In the genomic region with DNA sequence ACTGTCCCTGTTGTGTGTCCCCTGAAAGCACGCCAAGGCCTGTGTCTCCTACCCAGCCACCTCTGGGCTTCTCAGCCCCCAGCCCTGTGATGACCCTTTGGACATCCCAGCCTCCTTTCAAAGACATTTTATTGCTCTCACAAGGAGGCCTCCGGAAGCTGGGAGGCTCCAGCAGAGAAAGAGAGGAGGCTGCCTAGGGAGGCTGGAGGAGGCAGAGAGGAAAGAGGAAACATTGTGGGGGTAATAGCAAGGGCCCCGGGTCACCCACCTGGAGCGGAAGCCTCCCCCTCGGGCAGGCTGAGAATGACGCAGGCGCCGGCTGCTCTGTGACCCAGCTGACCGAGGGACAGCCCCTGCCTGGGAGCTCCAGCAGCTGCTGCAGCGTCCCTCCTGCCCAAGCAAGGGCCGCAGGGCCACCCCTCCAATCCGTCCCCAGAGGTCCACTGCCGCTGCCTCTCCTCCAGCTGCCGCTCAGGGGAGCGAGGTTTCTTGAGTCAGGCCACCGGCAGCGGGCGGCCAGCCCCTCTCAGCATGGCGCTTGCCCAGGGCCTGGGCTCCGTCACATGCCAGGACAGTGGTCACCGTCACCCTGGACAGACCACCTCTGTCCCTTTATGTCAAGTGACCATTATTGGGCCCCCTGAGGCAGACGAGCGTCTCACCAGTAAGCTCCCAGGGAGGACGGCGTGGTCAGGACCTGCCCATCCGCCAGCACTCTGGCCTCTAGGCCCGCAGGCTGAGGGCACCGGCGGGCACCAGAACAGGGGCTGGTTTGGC, we compare ENCODE assay signal across 9 cellular contexts. TPM values are rescaled to one million over a fixed set of nuclear protein-coding genes. Genes with fewer than 3 reads are reported as not detected.
DNase-seq lines count a peak whose midpoint lies in the region; ATAC-seq and TF ChIP-seq lines count a peak whose summit lies in the region.
"Had no signal": no experiment of that assay in that cellular context is flagged by ENCODE, and none has a peak within 500 bp of the region (broad histone marks: within the 10 kb centered on the region; RNA-seq: fewer than 3 reads in every experiment).

No MANE protein-coding gene starts in this region.

- H3K27me3 ChIP-seq in transverse colon: peaks cover 29% of the 10 kb centered on the region
- H3K27me3 ChIP-seq in tibial artery: peaks cover 0 to 7% of the 10 kb centered on the region in 2 donors

- intact Hi-C loops in activated naive CD4-positive, alpha-beta T cell treated with anti-CD3 and anti-CD28 coated beads for 36 hours (cut with micrococcal nuclease): loop anchor here (5.0 to 10.0 kb wide), 3 partner anchors 86 to 448 kb away; a partner anchor contains a TSS
- intact Hi-C loops in activated T-helper 2 cell treated with anti-CD3 and anti-CD28 coated beads, Interferon-gamma antibody, Interleukin-2, Interleukin-4, amounts not matched to agents 10 μg/mL and 5 μg/mL and 100 μg/mL, durations not matched to agents 14 hours and 24 hours and 36 hours (cut with micrococcal nuclease): loop anchor here (5.0 kb wide), 2 partner anchors 81 to 96 kb away; no protein-coding TSS in a partner anchor
- intact Hi-C loops in transverse colon (cut with DNase I; ENCODE audit: low total_unique reads): loop anchor here (2.0 to 5.0 kb wide), 3 partner anchors 88 to 231 kb away; a partner anchor contains a TSS
- intact Hi-C loops in tibial artery (cut with DNase I; ENCODE audit: low total_unique reads): loop anchor here (5.0 kb wide), 3 partner anchors 91 to 231 kb away; no protein-coding TSS in a partner anchor

- TF ChIP-seq CTCF in transverse colon (IDR thresholded peaks at IDR 0.05) (no peak), tibial artery (IDR thresholded peaks at IDR 0.05) (no peak)

- 44 to 49% methylated on average over 5 to 27 of the region's 29 CpGs for WGBS in transverse colon (ENCODE audit: low coverage in 1 of 2), 2 donors

- DNase-seq in activated naive CD4-positive, alpha-beta T cell treated with anti-CD3 and anti-CD28 coated beads for 36 hours: peak; percentile 59
- DNase-seq in activated naive CD4-positive, alpha-beta T cell treated with anti-CD3 and anti-CD28 coated beads, Interleukin-2, amount 50 U/mL, for 72 hours (ENCODE audit: low spot score in 2 of 2): no peak
- DNase-seq in activated T-helper 2 cell treated with anti-CD3 and anti-CD28 coated beads, Interferon-gamma antibody, Interleukin-2, Interleukin-4, amounts not matched to agents 10 μg/mL and 5 μg/mL and 100 μg/mL, durations not matched to agents 14 hours and 24 hours and 36 hours (ENCODE audit: low spot score): no peak
- peak; percentile 46 to 80 for DNase-seq in lung microvascular endothelial cell (ENCODE audit: low read depth in 2 of 2)
- DNase-seq in transverse colon: peak; percentile 43
- no peak for DNase-seq in 8988T
- DNase-seq in tibial artery: no peak

- H3K36me3 ChIP-seq in transverse colon: no peaks in the 10 kb centered on the region
- no peaks in the 10 kb centered on the region for H3K36me3 ChIP-seq in tibial artery
- H3K36me3 ChIP-seq: HAP-1 had no signal

- ATAC-seq in activated naive CD4-positive, alpha-beta T cell treated with anti-CD3 and anti-CD28 coated beads, Interleukin-2, amount 50 U/mL, for 72 hours: no peak
- ATAC-seq in HG02678 (IDR thresholded peaks at IDR 0.05; ENCODE audit: unreplicated experiment): no peak

- CTCF ChIA-PET in activated naive CD4-positive, alpha-beta T cell treated with anti-CD3 and anti-CD28 coated beads for 36 hours (lab: Charles Lee): interaction anchor here (0.6 to 1.9 kb wide), 7 partner anchors 10 to 223 kb away, joined by 3 to 15 read pairs (median 4); no protein-coding TSS in a partner anchor

- H3K36me3 Mint-ChIP-seq in activated naive CD4-positive, alpha-beta T cell treated with anti-CD3 and anti-CD28 coated beads for 36 hours (ENCODE audit: low read depth): no peaks in the 10 kb centered on the region
- no peaks in the 10 kb centered on the region for H3K36me3 Mint-ChIP-seq in activated naive CD4-positive, alpha-beta T cell treated with anti-CD3 and anti-CD28 coated beads, Interleukin-2, amount 50 U/mL, for 72 hours
- no peaks in the 10 kb centered on the region for H3K36me3 Mint-ChIP-seq in activated T-helper 2 cell treated with anti-CD3 and anti-CD28 coated beads, Interferon-gamma antibody, Interleukin-2, Interleukin-4, amounts not matched to agents 10 μg/mL and 5 μg/mL and 100 μg/mL, durations not matched to agents 14 hours and 24 hours and 36 hours (ENCODE audit: low read depth)

- H3K9me3 ChIP-seq in transverse colon (no peaks in the 10 kb centered on the region), tibial artery (no peaks in the 10 kb centered on the region)
- H3K9me3 ChIP-seq: HAP-1 had no signal

- H3K27ac ChIP-seq in transverse colon (no peak overlapping the region), tibial artery (no peak overlapping the region)

- TF ChIP-seq EP300 in transverse colon (IDR thresholded peaks at IDR 0.05; ENCODE audit: low read depth): no peak

- in situ Hi-C loops in transverse colon (cut with MboI; ENCODE audit: low pct_ligation_motif_present in 1 of 4, low pct_unique_long_range_greater_than_20kb in 1 of 4, low sequenced_read_pairs in 3 of 4): loop anchor here in 3 of 4 donors (25.0 kb wide), 3 partner anchors 96 to 221 kb away; a partner anchor contains a TSS

- no peak overlapping the region for H3K4me3 Mint-ChIP-seq in activated naive CD4-positive, alpha-beta T cell treated with anti-CD3 and anti-CD28 coated beads for 36 hours
- H3K4me3 Mint-ChIP-seq in activated T-helper 2 cell treated with anti-CD3 and anti-CD28 coated beads, Interferon-gamma antibody, Interleukin-2, Interleukin-4, amounts not matched to agents 10 μg/mL and 5 μg/mL and 100 μg/mL, durations not matched to agents 14 hours and 24 hours and 36 hours (ENCODE audit: low read depth): peak overlapping the region; percentile 13

- TF ChIP-seq POLR2A in transverse colon (IDR thresholded peaks at IDR 0.05): no peak

- no peaks in the 10 kb centered on the region for H3K9me3 Mint-ChIP-seq in activated naive CD4-positive, alpha-beta T cell treated with anti-CD3 and anti-CD28 coated beads for 36 hours
- no peaks in the 10 kb centered on the region for H3K9me3 Mint-ChIP-seq in activated naive CD4-positive, alpha-beta T cell treated with anti-CD3 and anti-CD28 coated beads, Interleukin-2, amount 50 U/mL, for 72 hours
- H3K9me3 Mint-ChIP-seq in activated T-helper 2 cell treated with anti-CD3 and anti-CD28 coated beads, Interferon-gamma antibody, Interleukin-2, Interleukin-4, amounts not matched to agents 10 μg/mL and 5 μg/mL and 100 μg/mL, durations not matched to agents 14 hours and 24 hours and 36 hours: no peaks in the 10 kb centered on the region

- H3K27me3 Mint-ChIP-seq in activated naive CD4-positive, alpha-beta T cell treated with anti-CD3 and anti-CD28 coated beads for 36 hours (ENCODE audit: low read depth): peaks cover 21% of the 10 kb centered on the region
- H3K27me3 Mint-ChIP-seq in activated T-helper 2 cell treated with anti-CD3 and anti-CD28 coated beads, Interferon-gamma antibody, Interleukin-2, Interleukin-4, amounts not matched to agents 10 μg/mL and 5 μg/mL and 100 μg/mL, durations not matched to agents 14 hours and 24 hours and 36 hours (ENCODE audit: low read depth): peaks cover 28% of the 10 kb centered on the region

- peaks cover 17 to 36% (median 30%) of the 10 kb centered on the region in 4 donors for H3K4me1 ChIP-seq in transverse colon
- peaks cover 0 to 51% (median 42%) of the 10 kb centered on the region in 4 donors for H3K4me1 ChIP-seq in tibial artery

- no peak overlapping the region for H3K27ac Mint-ChIP-seq in activated naive CD4-positive, alpha-beta T cell treated with anti-CD3 and anti-CD28 coated beads for 36 hours
- no peak overlapping the region for H3K27ac Mint-ChIP-seq in activated naive CD4-positive, alpha-beta T cell treated with anti-CD3 and anti-CD28 coated beads, Interleukin-2, amount 50 U/mL, for 72 hours
- H3K27ac Mint-ChIP-seq in activated T-helper 2 cell treated with anti-CD3 and anti-CD28 coated beads, Interferon-gamma antibody, Interleukin-2, Interleukin-4, amounts not matched to agents 10 μg/mL and 5 μg/mL and 100 μg/mL, durations not matched to agents 14 hours and 24 hours and 36 hours: no peak overlapping the region

- H3K4me3 ChIP-seq in transverse colon (peak overlapping the region in 2 of 4 donors; percentile 36 to 51), tibial artery (peak overlapping the region in 1 of 2 donors; percentile 51)

- H3K4me1 Mint-ChIP-seq in activated naive CD4-positive, alpha-beta T cell treated with anti-CD3 and anti-CD28 coated beads for 36 hours (ENCODE audit: low read depth): peaks cover 18% of the 10 kb centered on the region
- H3K4me1 Mint-ChIP-seq in activated T-helper 2 cell treated with anti-CD3 and anti-CD28 coated beads, Interferon-gamma antibody, Interleukin-2, Interleukin-4, amounts not matched to agents 10 μg/mL and 5 μg/mL and 100 μg/mL, durations not matched to agents 14 hours and 24 hours and 36 hours (ENCODE audit: low read depth): peaks cover 11% of the 10 kb centered on the region

RNA-seq across cellular contexts. Expression of a gene that starts 29.3 kb away (rescaled TPM):
- total RNA-seq in activated naive CD4-positive, alpha-beta T cell treated with anti-CD3 and anti-CD28 coated beads for 36 hours: 1,000 to 10,000 TPM; 2,881 to 2,925 TPM
- 1,000 to 10,000 TPM; 6,062 to 6,573 TPM for total RNA-seq in activated naive CD4-positive, alpha-beta T cell treated with anti-CD3 and anti-CD28 coated beads, Interleukin-2, amount 50 U/mL, for 72 hours
- total RNA-seq in activated T-helper 2 cell treated with anti-CD3 and anti-CD28 coated beads, Interferon-gamma antibody, Interleukin-2, Interleukin-4, amounts not matched to agents 10 μg/mL and 5 μg/mL and 100 μg/mL, durations not matched to agents 14 hours and 24 hours and 36 hours: 4,152 and 4,174 TPM in 2 replicates
- total RNA-seq in lung microvascular endothelial cell (3,444 and 5,949 TPM in 2 replicates), transverse colon (1,000 to 10,000 TPM; 2,099 to 4,882 (median 4,009) TPM)

RNA-seq across cellular contexts. Expression of a gene that starts 44.9 kb away (rescaled TPM):
- total RNA-seq in activated naive CD4-positive, alpha-beta T cell treated with anti-CD3 and anti-CD28 coated beads for 36 hours: not detected
- total RNA-seq in activated naive CD4-positive, alpha-beta T cell treated with anti-CD3 and anti-CD28 coated beads, Interleukin-2, amount 50 U/mL, for 72 hours: under 1 TPM; 0.30 to 0.86 TPM
- total RNA-seq in activated T-helper 2 cell treated with anti-CD3 and anti-CD28 coated beads, Interferon-gamma antibody, Interleukin-2, Interleukin-4, amounts not matched to agents 10 μg/mL and 5 μg/mL and 100 μg/mL, durations not matched to agents 14 hours and 24 hours and 36 hours: 1.1 TPM in 2 replicates
- total RNA-seq in lung microvascular endothelial cell: 0.20 and 0.44 TPM in 2 replicates
- total RNA-seq in transverse colon: 10 to 100 TPM in 2 of 4 donors, 1 to 10 TPM in 2; 2.3 to 36.4 (median 17.2) TPM

Comparison
In these comparisons a context has a peak if more than half of its experiments do, and no peak if none do; other contexts are left out.
1. DNase-seq: peak in activated naive CD4-positive, alpha-beta T cell treated with anti-CD3 and anti-CD28 coated beads for 36 hours (single experiment), lung microvascular endothelial cell (2 of 2) and transverse colon (single experiment); none in activated naive CD4-positive, alpha-beta T cell treated with anti-CD3 and anti-CD28 coated beads, Interleukin-2, amount 50 U/mL, for 72 hours (0 of 2), activated T-helper 2 cell treated with anti-CD3 and anti-CD28 coated beads, Interferon-gamma antibody, Interleukin-2, Interleukin-4, amounts not matched to agents 10 μg/mL and 5 μg/mL and 100 μg/mL, durations not matched to agents 14 hours and 24 hours and 36 hours (single experiment), 8988T (single experiment) and tibial artery (0 of 2).